In genomic region chr4:2469192-2469984, GRCh38 we compare ENCODE assay signal across 1 cellular context.
TF ChIP-seq lines count a peak whose summit lies in the region.

No MANE protein-coding gene starts in this region.

TF ChIP-seq in HepG2, 621 proteins besides CTCF, POLR2A, EP300 and RAD21 (continued from another document and continues in another):
- TF ChIP-seq ZNF572 (CRISPR knock-in tag; IDR thresholded peaks at IDR 0.05) (peak; percentile 34; the same call in 1 of the 2 replicates), RXRB (CRISPR knock-in tag; IDR thresholded peaks at IDR 0.05; ENCODE audit: borderline replicate concordance) (peak; percentile 30; the same call in 1 of the 2 replicates), ZNF296 (CRISPR knock-in tag; conservative IDR thresholded peaks at IDR 0.05) (no peak), ZFP36 (IDR thresholded peaks at IDR 0.05; ENCODE audit: borderline replicate concordance, low read depth, low read length, partially characterized antibody) (no peak), ZNF773 (CRISPR knock-in tag; IDR thresholded peaks at IDR 0.05; ENCODE audit: borderline replicate concordance) (peak; percentile 10; the same call in 1 of the 2 replicates), SRF (IDR thresholded peaks at IDR 0.05; ENCODE audit: low read depth, low read length) (no peak), ZNF558 (CRISPR knock-in tag; IDR thresholded peaks at IDR 0.05; ENCODE audit: borderline replicate concordance) (0 out of 2 replicates have a peak, but pooled peaks have one; percentile 67), PTBP1 (IDR thresholded peaks at IDR 0.05; ENCODE audit: low read depth, low read length, poor library complexity, severe bottlenecking) (peak; percentile 17), SP1 (IDR thresholded peaks at IDR 0.05) (no peak), SP1 (CRISPR knock-in tag; IDR thresholded peaks at IDR 0.05) (no peak), EEA1 (CRISPR knock-in tag; IDR thresholded peaks at IDR 0.05; ENCODE audit: borderline replicate concordance) (no peak), ZNF253 (CRISPR knock-in tag; IDR thresholded peaks at IDR 0.05; ENCODE audit: borderline replicate concordance) (no peak), ZNF841 (CRISPR knock-in tag; IDR thresholded peaks at IDR 0.05; ENCODE audit: borderline replicate concordance) (no peak), ZNF552 (CRISPR knock-in tag; IDR thresholded peaks at IDR 0.05; ENCODE audit: borderline replicate concordance) (peak; percentile 40; the same call in 1 of the 2 replicates), TP53 (CRISPR knock-in tag; conservative IDR thresholded peaks at IDR 0.05) (no peak), ZSCAN25 (CRISPR knock-in tag; IDR thresholded peaks at IDR 0.05) (no peak), ZBTB42 (CRISPR knock-in tag; IDR thresholded peaks at IDR 0.05) (peak; percentile 54; the same call in 1 of the 2 replicates), HCFC1 (IDR thresholded peaks at IDR 0.05; ENCODE audit: low read depth, low read length) (no peak), ZNF780A (CRISPR knock-in tag; IDR thresholded peaks at IDR 0.05) (no peak), SMAD9 (CRISPR knock-in tag; IDR thresholded peaks at IDR 0.05) (no peak), KDM4B (CRISPR knock-in tag; IDR thresholded peaks at IDR 0.05) (no peak; the same call in 1 of the 2 replicates), TFDP2 (CRISPR knock-in tag; IDR thresholded peaks at IDR 0.05) (peak; percentile 41), SRSF1 (optimal IDR thresholded peaks at IDR 0.05; ENCODE audit: low read depth, low read length) (no peak), MAFG (CRISPR knock-in tag; IDR thresholded peaks at IDR 0.05) (0 out of 2 replicates have a peak, but pooled peaks have one; percentile 4), ATF6 (CRISPR knock-in tag; conservative IDR thresholded peaks at IDR 0.05) (no peak), PHF21A (CRISPR knock-in tag; IDR thresholded peaks at IDR 0.05) (no peak), YEATS2 (CRISPR knock-in tag; IDR thresholded peaks at IDR 0.05; ENCODE audit: borderline replicate concordance) (peak; percentile 14; the same call in 1 of the 2 replicates), RBFOX2 (IDR thresholded peaks at IDR 0.05; ENCODE audit: low read depth, low read length) (peak; percentile 72), MEF2D (CRISPR knock-in tag; IDR thresholded peaks at IDR 0.05) (no peak), ZNF101 (CRISPR knock-in tag; IDR thresholded peaks at IDR 0.05; ENCODE audit: borderline replicate concordance, low read depth) (peak; percentile 41; the same call in 1 of the 2 replicates), ZNF580 (CRISPR knock-in tag; IDR thresholded peaks at IDR 0.05; ENCODE audit: borderline replicate concordance, low read depth) (no peak), SP5 (CRISPR knock-in tag; IDR thresholded peaks at IDR 0.05; ENCODE audit: borderline replicate concordance, low read depth) (no peak), ZBTB7B (CRISPR knock-in tag; IDR thresholded peaks at IDR 0.05) (peak; percentile 64; the same call in 1 of the 2 replicates), FOSL2 (CRISPR knock-in tag; IDR thresholded peaks at IDR 0.05) (no peak), ZNF235 (CRISPR knock-in tag; IDR thresholded peaks at IDR 0.05; ENCODE audit: borderline replicate concordance) (no peak), SOX13 (IDR thresholded peaks at IDR 0.05) (no peak), SOX13 (CRISPR knock-in tag; conservative IDR thresholded peaks at IDR 0.05 in 1 of 2, IDR thresholded peaks at IDR 0.05 in 1 of 2) (no peak), HNF4A (CRISPR knock-in tag; IDR thresholded peaks at IDR 0.05) (no peak), SNRNP70 (IDR thresholded peaks at IDR 0.05; ENCODE audit: low read depth, low read length) (no peak), RAD51 (IDR thresholded peaks at IDR 0.05; ENCODE audit: borderline replicate concordance) (no peak), ZFX (CRISPR knock-in tag; IDR thresholded peaks at IDR 0.05; ENCODE audit: low read depth) (peak; percentile 82), GFI1 (CRISPR knock-in tag; IDR thresholded peaks at IDR 0.05; ENCODE audit: borderline replicate concordance) (no peak), ZNF329 (CRISPR knock-in tag; IDR thresholded peaks at IDR 0.05; ENCODE audit: low read depth) (peak; percentile 41), PAF1 (CRISPR knock-in tag; IDR thresholded peaks at IDR 0.05) (no peak), RBM39 (IDR thresholded peaks at IDR 0.05; ENCODE audit: low read depth, low read length, poor library complexity, severe bottlenecking) (peak; percentile 61), NR2F2 (IDR thresholded peaks at IDR 0.05; ENCODE audit: borderline replicate concordance, low read depth) (no peak), MTA3 (CRISPR knock-in tag; IDR thresholded peaks at IDR 0.05) (no peak), ZFP91 (CRISPR knock-in tag; IDR thresholded peaks at IDR 0.05; ENCODE audit: borderline replicate concordance) (peak; percentile 32), PRDM15 (CRISPR knock-in tag; IDR thresholded peaks at IDR 0.05) (no peak), SP4 (CRISPR knock-in tag; IDR thresholded peaks at IDR 0.05) (no peak), ZNF138 (CRISPR knock-in tag; IDR thresholded peaks at IDR 0.05; ENCODE audit: low read depth) (peak; percentile 67; the same call in 1 of the 2 replicates), NFYB (CRISPR knock-in tag; IDR thresholded peaks at IDR 0.05) (no peak; the same call in 1 of the 2 replicates), TFDP1 (CRISPR knock-in tag; IDR thresholded peaks at IDR 0.05; ENCODE audit: borderline replicate concordance) (peak; percentile 31; the same call in 1 of the 2 replicates), BORCS8-MEF2B (CRISPR knock-in tag; IDR thresholded peaks at IDR 0.05) (no peak), NFATC3 (CRISPR knock-in tag; IDR thresholded peaks at IDR 0.05) (no peak), ZNF121 (CRISPR knock-in tag; IDR thresholded peaks at IDR 0.05) (no peak), ZNF275 (CRISPR knock-in tag; IDR thresholded peaks at IDR 0.05; ENCODE audit: borderline replicate concordance) (no peak), CREB3 (CRISPR knock-in tag; IDR thresholded peaks at IDR 0.05) (no peak), TRIM22 (IDR thresholded peaks at IDR 0.05) (no peak), KLF11 (CRISPR knock-in tag; IDR thresholded peaks at IDR 0.05) (0 out of 2 replicates have a peak, but pooled peaks have one; percentile 31), MXD3 (CRISPR knock-in tag; IDR thresholded peaks at IDR 0.05) (0 out of 2 replicates have a peak, but pooled peaks have one; percentile 20), SALL2 (CRISPR knock-in tag; IDR thresholded peaks at IDR 0.05) (no peak), ZNF782 (CRISPR knock-in tag; IDR thresholded peaks at IDR 0.05; ENCODE audit: borderline replicate concordance) (peak; percentile 72; the same call in 1 of the 2 replicates), RNF2 (conservative IDR thresholded peaks at IDR 0.05; ENCODE audit: low read depth) (no peak)
